Comparison of ENCODE assay signal across 9 cellular contexts in the genomic region with DNA sequence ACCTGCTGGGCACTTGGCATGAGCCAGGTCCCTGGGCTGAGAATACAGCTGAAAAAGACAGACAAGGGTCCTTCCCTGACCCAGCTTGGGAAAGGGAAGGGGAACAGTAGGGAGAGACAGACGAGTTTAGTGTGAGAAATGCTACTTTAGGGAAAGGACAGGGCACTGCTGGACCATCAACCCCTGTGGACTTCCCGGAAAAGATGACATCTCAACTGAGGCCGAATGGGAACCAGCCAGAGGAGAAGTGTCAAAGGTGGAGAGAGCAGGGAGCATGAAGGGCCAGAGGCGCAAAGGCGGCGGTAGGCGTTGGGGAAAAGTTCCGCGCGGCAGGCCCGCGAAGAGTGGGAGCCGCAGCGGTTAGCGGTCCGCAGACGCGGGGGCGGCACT. TPM values are rescaled to one million over a fixed set of nuclear protein-coding genes. Genes with fewer than 3 reads are reported as not detected.
DNase-seq lines count a peak whose midpoint lies in the region; ATAC-seq and TF ChIP-seq lines count a peak whose summit lies in the region.
"Had no signal": no experiment of that assay in that cellular context is flagged by ENCODE, and none has a peak within 500 bp of the region (broad histone marks: within the 10 kb centered on the region; RNA-seq: fewer than 3 reads in every experiment).

No MANE protein-coding gene starts in this region.

- peak overlapping the region; percentile 97 for H3K4me3 Mint-ChIP-seq in glutamatergic neuron (ENCODE audit: unreplicated experiment)

- H3K4me3 ChIP-seq in WERI-Rb-1 (ENCODE audit: low read depth, low read length): peak overlapping the region; percentile 97

- peak overlapping the region; percentile 87 for H3K27ac Mint-ChIP-seq in glutamatergic neuron (ENCODE audit: unreplicated experiment)

- H3K36me3 Mint-ChIP-seq in glutamatergic neuron (ENCODE audit: unreplicated experiment): no peaks in the 10 kb centered on the region

- no peak for TF ChIP-seq CTCF in WERI-Rb-1 (IDR thresholded peaks at IDR 0.05; ENCODE audit: low read depth, low read length)
- no peak for TF ChIP-seq CTCF in glutamatergic neuron (IDR thresholded peaks at IDR 0.05; ENCODE audit: partially characterized antibody, unreplicated experiment)

- H3K9me3 Mint-ChIP-seq in glutamatergic neuron (ENCODE audit: unreplicated experiment): peaks cover 4% of the 10 kb centered on the region

- DNase-seq in activated naive CD4-positive, alpha-beta T cell treated with Interleukin-2 at 50 U/mL for 16 hours: peak; percentile 67
- no peak for DNase-seq in activated naive CD4-positive, alpha-beta T cell (lab: John Stamatoyannopoulos, UW)
- DNase-seq in WERI-Rb-1: no peak
- peak; percentile 30 for DNase-seq in glutamatergic neuron
- DNase-seq in stimulated activated CD4-positive, alpha-beta T cell treated with anti-CD3 and anti-CD28 coated beads, Interleukin-4, amount 100 ng/mL, for 24 hours: peak; percentile 61
- no peak for DNase-seq in NCI-H345 treated with DMSO at 0.1 percent for 48 hours (lab: John Stamatoyannopoulos, UW; ENCODE audit: unreplicated experiment)
- no peak for DNase-seq in cerebellum (ENCODE audit: low spot score)

- no peaks in the 10 kb centered on the region for H3K27me3 ChIP-seq in WERI-Rb-1 (ENCODE audit: insufficient read depth, low read depth, severe bottlenecking)

- H3K9me3 ChIP-seq in WERI-Rb-1 (ENCODE audit: severe bottlenecking): no peaks in the 10 kb centered on the region

- peaks cover 10% of the 10 kb centered on the region for H3K27me3 Mint-ChIP-seq in glutamatergic neuron (ENCODE audit: unreplicated experiment)

- no peak for ATAC-seq in GM18873 (IDR thresholded peaks at IDR 0.05; ENCODE audit: low FRiP score, unreplicated experiment)

- H3K4me1 Mint-ChIP-seq in glutamatergic neuron (ENCODE audit: low read depth, unreplicated experiment): peaks cover 11% of the 10 kb centered on the region

- H3K36me3 ChIP-seq in WERI-Rb-1: peaks cover 44% of the 10 kb centered on the region

- peak overlapping the region; percentile 83 for H3K27ac ChIP-seq in WERI-Rb-1

RNA-seq across cellular contexts. Expression of gene TEX261, which starts 0.6 kb away (rescaled TPM):
- total RNA-seq in glutamatergic neuron (ENCODE audit: unreplicated experiment): 43.0 TPM
- total RNA-seq in cerebellum: 20.3 TPM

RNA-seq across cellular contexts. Expression of gene ANKRD53, which starts 15.6 kb away (rescaled TPM):
- 11.7 TPM for total RNA-seq in glutamatergic neuron (ENCODE audit: unreplicated experiment)
- 2.3 TPM for total RNA-seq in cerebellum

RNA-seq across cellular contexts. Expression of gene ATP6V1B1, which starts 58.4 kb away (rescaled TPM):
- not detected for total RNA-seq in glutamatergic neuron (ENCODE audit: unreplicated experiment)
- total RNA-seq in cerebellum: not detected
- total RNA-seq: glomerular endothelial cell had no signal

Comparison
In these comparisons a context has a peak if more than half of its experiments do, and no peak if none do; other contexts are left out.
1. DNase-seq: peak in activated naive CD4-positive, alpha-beta T cell treated with Interleukin-2 at 50 U/mL for 16 hours (single experiment), glutamatergic neuron (single experiment) and stimulated activated CD4-positive, alpha-beta T cell treated with anti-CD3 and anti-CD28 coated beads, Interleukin-4, amount 100 ng/mL, for 24 hours (single experiment); none in activated naive CD4-positive, alpha-beta T cell (0 of 4), WERI-Rb-1 (single experiment), NCI-H345 treated with DMSO at 0.1 percent for 48 hours (single experiment) and cerebellum (single experiment).